1 cellular context compared by ENCODE assay signal in genomic region chr9:89022902-89023301, GRCh38.
TF ChIP-seq lines count a peak whose summit lies in the region.

No MANE protein-coding gene starts in this region.

TF ChIP-seq in SK-N-SH treated with all-trans-retinoic acid at 6 μM for 48 hours, 23 proteins besides CTCF, POLR2A, EP300 and RAD21 (continued from another document):
- TF ChIP-seq POU6F1 (CRISPR knock-in tag; IDR thresholded peaks at IDR 0.05; ENCODE audit: borderline replicate concordance, low read depth) = no peak
